Comparison of ENCODE assay signal across 1 cellular context in genomic region chr2:42974697-42975357, GRCh38.
TF ChIP-seq lines count a peak whose summit lies in the region.

No MANE protein-coding gene starts in this region.

TF ChIP-seq in HepG2, 621 proteins besides CTCF, POLR2A, EP300 and RAD21 (continued from another document and continues in another):
- TF ChIP-seq BCLAF1 (IDR thresholded peaks at IDR 0.05) (no peak), CEBPZ (IDR thresholded peaks at IDR 0.05; ENCODE audit: low read length) (no peak), ZNF510 (CRISPR knock-in tag; IDR thresholded peaks at IDR 0.05; ENCODE audit: low read depth) (peak; percentile 43; the same call in 1 of the 2 replicates), SRSF1 (optimal IDR thresholded peaks at IDR 0.05; ENCODE audit: low read depth, low read length) (peak; percentile 99), MXD4 (CRISPR knock-in tag; IDR thresholded peaks at IDR 0.05) (peak; percentile 67), FUBP1 (CRISPR knock-in tag; IDR thresholded peaks at IDR 0.05; ENCODE audit: borderline replicate concordance) (0 out of 2 replicates have a peak, but pooled peaks have one; percentile 21), LCORL (IDR thresholded peaks at IDR 0.05) (peak; percentile 87), LCORL (CRISPR knock-in tag; IDR thresholded peaks at IDR 0.05) (peak; percentile 100), ZNF790 (CRISPR knock-in tag; IDR thresholded peaks at IDR 0.05; ENCODE audit: borderline replicate concordance) (0 out of 2 replicates have a peak, but pooled peaks have one; percentile 16), THYN1 (CRISPR knock-in tag; IDR thresholded peaks at IDR 0.05; ENCODE audit: borderline replicate concordance, low read depth) (no peak), HNRNPL (IDR thresholded peaks at IDR 0.05; ENCODE audit: low read depth, low read length) (peak; percentile 61), POGK (CRISPR knock-in tag; conservative IDR thresholded peaks at IDR 0.05) (peak; percentile 88), SNAPC2 (CRISPR knock-in tag; IDR thresholded peaks at IDR 0.05) (no peak), ELF1 (CRISPR knock-in tag; IDR thresholded peaks at IDR 0.05) (peak; percentile 65), PPARG (CRISPR knock-in tag; conservative IDR thresholded peaks at IDR 0.05) (peak; percentile 79), ZNF205 (CRISPR knock-in tag; IDR thresholded peaks at IDR 0.05) (peak; percentile 94), KDM1A (CRISPR knock-in tag; IDR thresholded peaks at IDR 0.05) (peak; percentile 94; the same call in 1 of the 2 replicates), DRAP1 (CRISPR knock-in tag; IDR thresholded peaks at IDR 0.05) (peak; percentile 56), PHB2 (IDR thresholded peaks at IDR 0.05; ENCODE audit: partially characterized antibody) (no peak), ZBTB7B (CRISPR knock-in tag; IDR thresholded peaks at IDR 0.05) (peak; percentile 100), ZNF75D (CRISPR knock-in tag; IDR thresholded peaks at IDR 0.05; ENCODE audit: borderline replicate concordance) (no peak), KAT8 (CRISPR knock-in tag; IDR thresholded peaks at IDR 0.05) (peak; percentile 86), DR1 (CRISPR knock-in tag; IDR thresholded peaks at IDR 0.05) (0 out of 2 replicates have a peak, but pooled peaks have one; percentile 47), PAWR (CRISPR knock-in tag; IDR thresholded peaks at IDR 0.05; ENCODE audit: borderline replicate concordance) (no peak; the same call in 1 of the 2 replicates), ZNF446 (CRISPR knock-in tag; IDR thresholded peaks at IDR 0.05) (no peak), GABPA (IDR thresholded peaks at IDR 0.05; ENCODE audit: low read depth, low read length) (no peak), GABPA (CRISPR knock-in tag; IDR thresholded peaks at IDR 0.05; ENCODE audit: low read depth) (no peak), NPAS2 (CRISPR knock-in tag; IDR thresholded peaks at IDR 0.05; ENCODE audit: borderline replicate concordance) (no peak), ZMAT5 (CRISPR knock-in tag; IDR thresholded peaks at IDR 0.05; ENCODE audit: borderline replicate concordance, low read depth) (no peak), KMT2B (CRISPR knock-in tag; IDR thresholded peaks at IDR 0.05) (peak; percentile 50; the same call in 1 of the 2 replicates), ZNF691 (CRISPR knock-in tag; IDR thresholded peaks at IDR 0.05; ENCODE audit: borderline replicate concordance, low read depth) (no peak; the same call in 1 of the 2 replicates), AKNA (CRISPR knock-in tag; IDR thresholded peaks at IDR 0.05; ENCODE audit: borderline replicate concordance) (no peak), ZNF761 (CRISPR knock-in tag; conservative IDR thresholded peaks at IDR 0.05) (0 out of 2 replicates have a peak, but pooled peaks have one; percentile 83), ZKSCAN1 (IDR thresholded peaks at IDR 0.05; ENCODE audit: low read length) (no peak), DDIT3 (CRISPR knock-in tag; IDR thresholded peaks at IDR 0.05) (no peak), EED (CRISPR knock-in tag; IDR thresholded peaks at IDR 0.05) (0 out of 2 replicates have a peak, but pooled peaks have one; percentile 73), ELK4 (CRISPR knock-in tag; IDR thresholded peaks at IDR 0.05; ENCODE audit: borderline replicate concordance) (no peak), ZNF780A (CRISPR knock-in tag; IDR thresholded peaks at IDR 0.05) (no peak), SOX5 (CRISPR knock-in tag; IDR thresholded peaks at IDR 0.05; ENCODE audit: borderline replicate concordance) (peak; percentile 74), NR1H2 (CRISPR knock-in tag; IDR thresholded peaks at IDR 0.05; ENCODE audit: borderline replicate concordance, low read depth) (no peak), HBP1 (CRISPR knock-in tag; IDR thresholded peaks at IDR 0.05; ENCODE audit: low read depth) (no peak; the same call in 1 of the 2 replicates)
